ENCODE assay signal across 17 cellular contexts in genomic region chr3:170751894-170752283, GRCh38.
DNase-seq lines count a peak whose midpoint lies in the region; ATAC-seq and TF ChIP-seq lines count a peak whose summit lies in the region.
"Had no signal": no experiment of that assay in that cellular context is flagged by ENCODE, and none has a peak within 500 bp of the region (broad histone marks: within the 10 kb centered on the region; RNA-seq: fewer than 3 reads in every experiment).

No MANE protein-coding gene starts in this region.

- no peaks in the 10 kb centered on the region for H3K36me3 Mint-ChIP-seq in nephron (ENCODE audit: low read depth)

- no peaks in the 10 kb centered on the region for H3K9me3 ChIP-seq in SJCRH30 (replicated peaks)
- H3K9me3 ChIP-seq: heart right ventricle had no signal

- H3K36me3 ChIP-seq in SJCRH30 = no peaks in the 10 kb centered on the region
- H3K36me3 ChIP-seq: heart right ventricle had no signal

- DNase-seq in Ammon's horn (ENCODE audit: low spot score) (peak; percentile 29), SJCRH30 (no peak), epithelial cell of esophagus (ENCODE audit: low read depth) (peak; percentile 36), NCI-H2029 treated with DMSO at 0.1 percent for 48 hours (lab: John Stamatoyannopoulos, UW) (no peak)
- no peak for DNase-seq in stimulated activated naive CD8-positive, alpha-beta T cell treated with anti-CD3 and anti-CD28 coated beads, Interleukin-15, amount 100 ng/mL, for 72 hours
- DNase-seq: endodermal cell; NCI-H187 treated with DMSO at 0.1 percent for 48 hours; nucleus accumbens; SHP77; stimulated activated CD4-positive, alpha-beta T cell treated with anti-CD3 and anti-CD28 coated beads, Interleukin-15, amount 100 ng/mL, for 24 hours had no signal

- H3K27ac ChIP-seq in SJCRH30 = peak overlapping the region; percentile 90
- H3K27ac ChIP-seq: VCaP had no signal

- TF ChIP-seq CTCF in epithelial cell of esophagus (IDR thresholded peaks at IDR 0.05; ENCODE audit: insufficient read depth, low read depth, low read length, missing control alignments) = no peak
- TF ChIP-seq CTCF in nephron (IDR thresholded peaks at IDR 0.05; ENCODE audit: unreplicated experiment in 3 of 3) = no peak

- no peaks in the 10 kb centered on the region for H3K27me3 ChIP-seq in SJCRH30

- ATAC-seq in GM21447 (IDR thresholded peaks at IDR 0.05; ENCODE audit: unreplicated experiment) = no peak
- ATAC-seq in GM18861 (IDR thresholded peaks at IDR 0.05; ENCODE audit: unreplicated experiment) = no peak
- ATAC-seq in stimulated activated naive CD8-positive, alpha-beta T cell treated with anti-CD3 and anti-CD28 coated beads, Interleukin-15, amount 100 ng/mL, for 72 hours = no peak

- peak overlapping the region; percentile 23 to 92 (median 27) for H3K27ac Mint-ChIP-seq in nephron
- H3K27ac Mint-ChIP-seq in stimulated activated naive CD8-positive, alpha-beta T cell treated with anti-CD3 and anti-CD28 coated beads, Interleukin-15, amount 100 ng/mL, for 72 hours = no peak overlapping the region
- H3K27ac Mint-ChIP-seq: B cell, endodermal cell had no signal

- H3K4me1 Mint-ChIP-seq in nephron = peaks cover 32% of the 10 kb centered on the region
- H3K4me1 Mint-ChIP-seq in stimulated activated naive CD8-positive, alpha-beta T cell treated with anti-CD3 and anti-CD28 coated beads, Interleukin-15, amount 100 ng/mL, for 72 hours = no peaks in the 10 kb centered on the region
- H3K4me1 Mint-ChIP-seq: B cell had no signal

- H3K4me3 Mint-ChIP-seq in nephron = no peak overlapping the region
- no peak overlapping the region for H3K4me3 Mint-ChIP-seq in stimulated activated naive CD8-positive, alpha-beta T cell treated with anti-CD3 and anti-CD28 coated beads, Interleukin-15, amount 100 ng/mL, for 72 hours
- H3K4me3 Mint-ChIP-seq: B cell, endodermal cell had no signal

- no peak overlapping the region for H3K4me3 ChIP-seq in SJCRH30
- no peak overlapping the region for H3K4me3 ChIP-seq in epithelial cell of esophagus (ENCODE audit: low read length)
- H3K4me3 ChIP-seq: heart right ventricle, lung had no signal

- no peaks in the 10 kb centered on the region for H3K9me3 Mint-ChIP-seq in nephron
- H3K9me3 Mint-ChIP-seq in stimulated activated naive CD8-positive, alpha-beta T cell treated with anti-CD3 and anti-CD28 coated beads, Interleukin-15, amount 100 ng/mL, for 72 hours = no peaks in the 10 kb centered on the region
- H3K9me3 Mint-ChIP-seq: endodermal cell had no signal

- no peaks in the 10 kb centered on the region for H3K27me3 Mint-ChIP-seq in nephron (ENCODE audit: low read depth)
- H3K27me3 Mint-ChIP-seq in stimulated activated naive CD8-positive, alpha-beta T cell treated with anti-CD3 and anti-CD28 coated beads, Interleukin-15, amount 100 ng/mL, for 72 hours = peaks cover 69% of the 10 kb centered on the region

- peaks cover 51% of the 10 kb centered on the region for H3K4me1 ChIP-seq in SJCRH30

Comparison
In these comparisons a context has a peak if more than half of its experiments do, and no peak if none do; other contexts are left out.
1. DNase-seq: peak in Ammon's horn (single experiment) and epithelial cell of esophagus (single experiment); none in SJCRH30 (0 of 2), NCI-H2029 treated with DMSO at 0.1 percent for 48 hours (single experiment) and stimulated activated naive CD8-positive, alpha-beta T cell treated with anti-CD3 and anti-CD28 coated beads, Interleukin-15, amount 100 ng/mL, for 72 hours (0 of 2).
2. H3K27ac Mint-ChIP-seq: peak in nephron (3 of 3); none in stimulated activated naive CD8-positive, alpha-beta T cell treated with anti-CD3 and anti-CD28 coated beads, Interleukin-15, amount 100 ng/mL, for 72 hours (0 of 2).